In genomic region chr7:100825215-100825671, GRCh38 we compare ENCODE assay signal across 12 cellular contexts. TPM values are rescaled to one million over a fixed set of nuclear protein-coding genes. Genes with fewer than 3 reads are reported as not detected.
DNase-seq lines count a peak whose midpoint lies in the region; ATAC-seq and TF ChIP-seq lines count a peak whose summit lies in the region.
"Had no signal": no experiment of that assay in that cellular context is flagged by ENCODE, and none has a peak within 500 bp of the region (broad histone marks: within the 10 kb centered on the region; RNA-seq: fewer than 3 reads in every experiment).

No MANE protein-coding gene starts in this region.

- TF ChIP-seq CTCF in coronary artery (IDR thresholded peaks at IDR 0.05): no peak
- TF ChIP-seq CTCF in spleen (IDR thresholded peaks at IDR 0.05 in 8 of 11, conservative IDR thresholded peaks at IDR 0.05 in 3 of 11): no peak

- H3K4me3 ChIP-seq in HAP-1 (peak overlapping the region; percentile 76), coronary artery (peak overlapping the region; percentile 76), spleen (peak overlapping the region; percentile 45 to 80 (median 60))
- H3K4me3 ChIP-seq: GM12878 had no signal

- no peak for ATAC-seq in HG02938 (IDR thresholded peaks at IDR 0.05; ENCODE audit: unreplicated experiment)
- ATAC-seq: effector memory CD8-positive, alpha-beta T cell; GM12878 had no signal

- DNase-seq in HAP-1 (ENCODE audit: low spot score in 2 of 2) (peak; percentile 25 to 61), coronary artery (ENCODE audit: low spot score) (no peak), left kidney (ENCODE audit: low read depth, low spot score) (peak; percentile 29), spleen (peak; percentile 83), UCSD-AML1 (lab: John Stamatoyannopoulos, UW; ENCODE audit: unreplicated experiment) (no peak), T1000 (lab: John Stamatoyannopoulos, UW) (no peak), hepatic stellate cell (ENCODE audit: low spot score) (no peak)
- DNase-seq: activated CD4-positive, alpha-beta T cell treated with anti-CD3 and anti-CD28 coated beads for 48 hours; effector memory CD8-positive, alpha-beta T cell; NCI-H2029 had no signal

- no peaks in the 10 kb centered on the region for H3K27me3 ChIP-seq in HAP-1 (ENCODE audit: low read depth)
- peaks cover 0 to 68% (median 20%) of the 10 kb centered on the region in 7 donors for H3K27me3 ChIP-seq in spleen (replicated peaks in 1 of 7)

- H3K4me1 ChIP-seq in HAP-1 (peaks cover 6% of the 10 kb centered on the region; the same call in 1 of the 2 replicates), spleen (peaks cover 2 to 93% (median 60%) of the 10 kb centered on the region in 6 donors)

- H3K9me3 ChIP-seq in HAP-1 (no peaks in the 10 kb centered on the region), spleen (no peaks in the 10 kb centered on the region)

- H3K27ac ChIP-seq in coronary artery (peak overlapping the region in 1 of 2 donors; percentile 81), spleen (peak overlapping the region; percentile 51 to 87 (median 76))

- intact Hi-C loops in spleen (cut with DNase I; ENCODE audit: low total_unique reads): no loop called here

- TF ChIP-seq POLR2A in spleen (IDR thresholded peaks at IDR 0.05): no peak

- in situ Hi-C loops in HAP-1 (cut with MboI; ENCODE audit: low sequenced_read_pairs): no loop called here

- 56 to 71% (median 69%) methylated on average over 16 of the region's 16 CpGs for WGBS in spleen, 5 donors

- H3K36me3 ChIP-seq in HAP-1 (replicated peaks) (peaks cover 36% of the 10 kb centered on the region), spleen (peaks cover 0 to 41% (median 21%) of the 10 kb centered on the region in 6 donors)

RNA-seq across cellular contexts. Expression of gene EPHB4, which starts 2.1 kb away (rescaled TPM):
- total RNA-seq in spleen: 100 to 1,000 TPM in 5 of 7 donors, 10 to 100 TPM in 2; 82.9 to 157 (median 109) TPM
- 10 to 100 TPM; 14.8 to 34.7 (median 21.4) TPM for polyA plus RNA-seq in spleen

RNA-seq across cellular contexts. Expression of gene SLC12A9, which starts 27.3 kb away (rescaled TPM):
- total RNA-seq in spleen: 100 to 1,000 TPM in 1 of 7 donors, 10 to 100 TPM in 6; 34.4 to 109 (median 55.7) TPM
- polyA plus RNA-seq in spleen: 10 to 100 TPM; 17.0 to 48.4 (median 39.3) TPM

RNA-seq across cellular contexts. Expression of gene TRIP6, which starts 41.9 kb away (rescaled TPM):
- 10 to 100 TPM; 17.6 to 30.2 (median 22.2) TPM for total RNA-seq in spleen
- 10 to 100 TPM; 12.4 to 22.4 (median 14.8) TPM for polyA plus RNA-seq in spleen

RNA-seq across cellular contexts. Expression of gene SRRT, which starts 49.7 kb away (rescaled TPM):
- total RNA-seq in spleen: 100 to 1,000 TPM in 4 of 7 donors, 10 to 100 TPM in 3; 67.0 to 160 (median 132) TPM
- polyA plus RNA-seq in spleen: 100 to 1,000 TPM in 1 of 3 donors, 10 to 100 TPM in 2; 54.7 to 104 (median 92.6) TPM

Comparison
In these comparisons a context has a peak if more than half of its experiments do, and no peak if none do; other contexts are left out.
1. DNase-seq: peak in HAP-1 (2 of 2), left kidney (single experiment) and spleen (single experiment); none in coronary artery (single experiment), UCSD-AML1 (single experiment), T1000 (single experiment) and hepatic stellate cell (single experiment).
2. Peak in every context shown above with its lines, with median percentiles within 50 percentile points of each other: H3K4me3 ChIP-seq.